ENCODE assay signal across 8 cellular contexts in the genomic region with DNA sequence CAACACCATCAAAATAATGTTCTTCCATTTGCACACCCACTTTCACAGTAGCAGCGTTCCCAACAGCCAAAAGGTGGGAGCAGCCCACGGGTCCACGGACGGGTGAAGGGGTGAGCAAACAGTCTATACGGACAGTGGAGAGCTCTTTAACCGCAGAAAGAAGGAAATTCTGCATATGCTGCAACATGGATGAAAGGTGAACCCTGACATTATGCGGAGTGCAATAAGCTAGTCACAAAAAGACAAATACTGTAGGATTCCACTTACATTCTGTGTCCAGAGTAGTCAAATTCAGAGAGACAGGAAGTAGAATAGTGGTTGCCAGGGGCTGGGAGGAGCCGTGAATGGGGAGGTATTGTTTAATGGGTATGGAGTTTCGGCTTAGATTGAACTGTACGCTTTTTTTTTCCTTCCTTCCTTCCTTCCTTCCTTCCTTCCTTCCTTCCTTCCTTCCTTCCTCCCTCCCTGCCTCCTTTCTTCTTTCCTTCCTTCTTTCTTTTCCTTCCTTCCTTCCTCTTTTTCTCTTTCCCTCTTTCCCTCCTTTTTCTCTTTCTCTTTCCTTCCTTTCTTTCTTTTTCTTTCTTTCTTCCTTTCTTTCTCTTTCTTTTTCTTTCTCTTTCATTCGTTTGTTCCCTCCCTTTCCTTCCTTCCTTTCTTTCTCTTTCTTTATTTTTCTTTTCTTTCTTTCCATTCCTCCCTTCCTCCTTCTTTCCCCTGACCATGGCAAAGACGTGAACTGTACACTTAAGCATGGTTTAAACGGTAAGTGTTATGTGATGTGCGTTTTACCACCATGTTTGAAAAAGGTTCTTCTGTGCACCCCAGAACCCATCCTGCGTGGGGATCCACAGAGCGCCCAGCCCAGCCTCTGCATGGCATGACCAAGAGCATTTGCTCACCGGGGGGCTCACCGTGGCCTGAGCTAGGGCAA. TPM values are rescaled to one million over a fixed set of nuclear protein-coding genes. Genes with fewer than 3 reads are reported as not detected.
DNase-seq lines count a peak whose midpoint lies in the region; ATAC-seq, FAIRE-seq and TF ChIP-seq lines count a peak whose summit lies in the region.

No MANE protein-coding gene starts in this region.

- TF ChIP-seq POLR2A in right lobe of liver (IDR thresholded peaks at IDR 0.05): no peak

- POLR2A ChIA-PET in AG04449 (lab: Yijun Ruan, JAX): interaction anchor here (0.7 to 1.4 kb wide), 2 partner anchors 54 to 66 kb away, joined by 3 to 5 read pairs; no protein-coding TSS in a partner anchor

- FAIRE-seq in RCC 7860 (lab: Jason Lieb, UNC): no peak

- no peaks in the 10 kb centered on the region for H3K36me3 ChIP-seq in GM06990 (ENCODE audit: control insufficient read depth, insufficient read depth, low read length)
- no peaks in the 10 kb centered on the region for H3K36me3 ChIP-seq in right lobe of liver

- H3K27ac ChIP-seq in coronary artery (peak overlapping the region; percentile 64 to 90), right lobe of liver (peak overlapping the region; percentile 21 to 70 (median 37)), temporal lobe (ENCODE audit: low read depth, low read length) (peak overlapping the region; percentile 72)

- WGBS in right lobe of liver (ENCODE audit: insufficient coverage, low coverage, low lambda C conversion rate, missing lambda C conversion rate): 40% methylated on average over 18 of the region's 18 CpGs

- no peaks in the 10 kb centered on the region for H3K9me3 ChIP-seq in right lobe of liver

- intact Hi-C loops in right lobe of liver (cut with DNase I): no loop called here

- ATAC-seq in HG03575 (IDR thresholded peaks at IDR 0.05; ENCODE audit: extremely low read depth, insufficient number of reproducible peaks, low FRiP score, unreplicated experiment) (peak; percentile 10), right lobe of liver (peak; percentile 2 to 41 (median 10))

- peaks cover 0 to 9% (median 3%) of the 10 kb centered on the region in 4 donors for H3K4me1 ChIP-seq in right lobe of liver

- CTCF ChIA-PET in AG04449 (lab: Yijun Ruan, JAX): interaction anchor here (0.5 to 4.0 kb wide), 35 partner anchors 8 to 169 kb away, joined by 3 to 33 read pairs (median 5); partner anchors contain the start of gene ANKRD9

- TF ChIP-seq CTCF in AG04449 (IDR thresholded peaks at IDR 0.05; ENCODE audit: insufficient read depth, low read length, missing control alignments): no peak
- TF ChIP-seq CTCF in GM06990 (IDR thresholded peaks at IDR 0.05; ENCODE audit: insufficient read depth, low read length, poor library complexity, severe bottlenecking): no peak
- no peak for TF ChIP-seq CTCF in coronary artery (IDR thresholded peaks at IDR 0.05)
- no peak for TF ChIP-seq CTCF in right lobe of liver (IDR thresholded peaks at IDR 0.05)

- H3K4me3 ChIP-seq in AG04449 (ENCODE audit: low read depth, low read length): peak overlapping the region; percentile 73
- peak overlapping the region; percentile 68 for H3K4me3 ChIP-seq in GM06990 (replicated peaks; ENCODE audit: low read depth, low read length)
- peak overlapping the region; percentile 79 for H3K4me3 ChIP-seq in coronary artery
- H3K4me3 ChIP-seq in right lobe of liver: peak overlapping the region; percentile 36 to 77 (median 50)

- H3K27me3 ChIP-seq in GM06990 (replicated peaks; ENCODE audit: control insufficient read depth, insufficient read depth, low read length): no peaks in the 10 kb centered on the region
- no peaks in the 10 kb centered on the region for H3K27me3 ChIP-seq in right lobe of liver

- DNase-seq in AG04449 (ENCODE audit: low read depth, low spot score) (no peak), GM06990 (ENCODE audit: extremely low read depth, insufficient read length) (no peak), RCC 7860 (ENCODE audit: low spot score) (peak; percentile 7), coronary artery (ENCODE audit: low spot score) (peak; percentile 75), right lobe of liver (no peak), hypothalamus (lab: John Stamatoyannopoulos, UW) (no peak)

RNA-seq across cellular contexts. Expression of gene ANKRD9, which starts 15.9 kb away (rescaled TPM):
- 10 to 100 TPM in 2 of 6 experiments, 1 to 10 TPM in 4; 7.5 to 33.8 (median 8.9) TPM for total RNA-seq in right lobe of liver
- 6.1 TPM for total RNA-seq in temporal lobe

Comparison
In these comparisons a context has a peak if more than half of its experiments do, and no peak if none do; other contexts are left out.
1. DNase-seq: peak in RCC 7860 (single experiment) and coronary artery (single experiment); none in AG04449 (single experiment), GM06990 (single experiment), right lobe of liver (0 of 3) and hypothalamus (0 of 51).
2. Peak in every context shown above with its lines, with median percentiles within 50 percentile points of each other: H3K4me3 ChIP-seq and H3K27ac ChIP-seq.